1 cellular context compared by ENCODE assay signal in genomic region chr9:16363073-16363781, GRCh38.
TF ChIP-seq lines count a peak whose summit lies in the region.

No MANE protein-coding gene starts in this region.

TF ChIP-seq in IMR-90, 13 proteins besides CTCF, POLR2A, EP300 and RAD21:
- TF ChIP-seq CEBPB (IDR thresholded peaks at IDR 0.05; ENCODE audit: low read depth, low read length) (no peak), MAZ (IDR thresholded peaks at IDR 0.05; ENCODE audit: borderline replicate concordance, low read depth, low read length) (no peak)
